In the genomic region with DNA sequence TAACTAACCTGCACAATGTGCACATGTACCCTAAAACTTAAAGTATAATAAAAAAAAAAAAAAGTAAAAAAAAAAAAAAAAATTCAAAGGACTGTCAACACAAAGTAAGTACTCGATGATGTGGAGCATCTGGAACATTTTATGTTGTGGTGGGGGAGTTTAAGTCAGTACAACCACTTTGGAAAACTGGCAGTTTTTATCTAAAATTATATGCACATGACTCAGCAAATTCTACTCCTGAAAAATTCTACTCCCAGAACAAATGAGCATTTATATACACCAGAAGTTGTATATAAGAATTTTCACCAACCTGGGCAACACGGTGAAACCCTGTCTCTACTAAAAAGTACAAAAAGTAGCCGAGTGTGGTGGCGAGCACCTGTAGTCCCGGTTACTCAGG, we compare ENCODE assay signal across 27 cellular contexts. TPM values are rescaled to one million over a fixed set of nuclear protein-coding genes. Genes with fewer than 3 reads are reported as not detected.
"Had no signal": no experiment of that assay in that cellular context is flagged by ENCODE, and none has a peak within 500 bp of the region (broad histone marks: within the 10 kb centered on the region; RNA-seq: fewer than 3 reads in every experiment).

No MANE protein-coding gene starts in this region.

- H3K36me3 ChIP-seq: colonic mucosa, heart left ventricle, neutrophil, ovary, stomach, thyroid gland had no signal

- H3K9me3 ChIP-seq: colonic mucosa, neutrophil, ovary, stomach, thyroid gland had no signal

- FAIRE-seq: bronchial epithelial cell had no signal

- H3K27ac ChIP-seq: colonic mucosa, heart left ventricle, neutrophil, ovary, skin epidermis, stomach, thyroid gland had no signal

- ATAC-seq: activated T-cell treated with anti-CD3 and anti-CD28 coated beads, Interleukin-2, amount 50 U/mL, for 4 hours; activated T-helper 17 cell treated with anti-CD3 and anti-CD28 coated beads, Interleukin-2, amount 50 U/mL, for 72 hours; heart left ventricle; sciatic nerve; stimulated activated naive B cell treated with anti-CD40 and anti-IgM and Interleukin-4, amounts not matched to agents 10 μg/mL and 1 μg/mL and 100 μg/mL, for 72 hours had no signal

- H3K27me3 ChIP-seq: colonic mucosa, heart left ventricle, neutrophil, ovary, stomach, thyroid gland had no signal

- DNase-seq: activated CD4-positive, alpha-beta memory T cell treated with anti-CD3 and anti-CD28 coated beads, Interleukin-2, amount 10 ng/mL, durations not matched to agents 7 days and 5 days; activated CD4-positive, alpha-beta T cell treated with anti-CD3 and anti-CD28 coated beads, Interleukin-2, amount 10 ng/mL, durations not matched to agents 7 days and 5 days; activated CD4-positive, CD25-positive, alpha-beta regulatory T cell treated with anti-CD3 and anti-CD28 coated beads, Interleukin-2, amount 50 U/mL, for 72 hours; activated gamma-delta T cell treated with Interleukin-2 at 50 U/mL for 16 hours; activated naive CD4-positive, alpha-beta T cell treated with anti-CD3 and anti-CD28 coated beads, Interleukin-2, amount 50 U/mL, for 16 hours; activated T-cell treated with anti-CD3 and anti-CD28 coated beads, Interleukin-2, amount 50 U/mL, for 4 hours; colonic mucosa; effector memory CD4-positive, alpha-beta T cell; erythroblast; heart left ventricle; hypothalamus; immature natural killer cell; naive B cell; nephron progenitor cell; ovary; stimulated activated CD4-positive, alpha-beta T cell treated with anti-CD3 and anti-CD28 coated beads, Interleukin-12 subunit alpha, Interleukin-12 subunit beta, amount 100 ng/mL, for 4 hours; stimulated activated naive B cell treated with anti-CD40 and anti-IgM and Interleukin-4, amounts not matched to agents 10 μg/mL and 1 μg/mL and 100 μg/mL, for 72 hours; stomach; T-helper 2 cell; thyroid gland had no signal

- H3K4me3 ChIP-seq: colonic mucosa, heart left ventricle, ovary, skin epidermis, stomach, thyroid gland had no signal

- H3K4me1 ChIP-seq: colonic mucosa, heart left ventricle, stomach, thyroid gland had no signal

RNA-seq across cellular contexts. Expression of gene ECT2L, which starts 59.2 kb away (rescaled TPM):
- total RNA-seq: activated CD4-positive, alpha-beta memory T cell treated with anti-CD3 and anti-CD28 coated beads, Interleukin-2, amount 10 ng/mL, durations not matched to agents 7 days and 5 days; activated CD4-positive, alpha-beta T cell treated with anti-CD3 and anti-CD28 coated beads, Interleukin-2, amount 10 ng/mL, durations not matched to agents 7 days and 5 days; activated T-cell treated with anti-CD3 and anti-CD28 coated beads, Interleukin-2, amount 50 U/mL, for 4 hours; bronchial epithelial cell; colonic mucosa; kidney epithelial cell; progenitor cell of endocrine pancreas had no signal
- polyA plus RNA-seq: immature natural killer cell had no signal
